10 cellular contexts compared by ENCODE assay signal in genomic region chr12:34625116-34625515, GRCh38.
A peak's percentile ranks its signal among the peaks of the same experiment; 100 is the strongest.
DNase-seq lines count a peak whose midpoint lies in the region; ATAC-seq and TF ChIP-seq lines count a peak whose summit lies in the region.
"Had no signal": no experiment of that assay in that cellular context is flagged by ENCODE, and none has a peak within 500 bp of the region (broad histone marks: within the 10 kb centered on the region; RNA-seq: fewer than 3 reads in every experiment).

No MANE protein-coding gene starts in this region.

- POLR2A ChIA-PET in PC-3 (lab: Charles Lee; ENCODE audit: unreplicated experiment) = no interaction called here

- H3K9ac ChIP-seq in DND-41 (ENCODE audit: low read depth, low read length) = no peak overlapping the region
- no peak overlapping the region for H3K9ac ChIP-seq in PC-3 (ENCODE audit: low read length)

- no peaks in the 10 kb centered on the region for H3K9me3 ChIP-seq in DND-41 (ENCODE audit: insufficient read depth, low read length, severe bottlenecking)
- no peaks in the 10 kb centered on the region for H3K9me3 ChIP-seq in PC-3 (ENCODE audit: low read length)
- peaks cover 5% of the 10 kb centered on the region; the same call in 1 of the 2 replicates for H3K9me3 ChIP-seq in iPS DF 6.9 (ENCODE audit: control insufficient read depth, insufficient read depth, low read length)
- no peaks in the 10 kb centered on the region for H3K9me3 ChIP-seq in testis
- H3K9me3 ChIP-seq: SJCRH30 had no signal

- H2AFZ ChIP-seq in DND-41 (ENCODE audit: low read depth, low read length) (no peak overlapping the region), PC-3 (ENCODE audit: low read length) (peak overlapping the region; percentile 28; the same call in 1 of the 2 replicates)

- H3K4me3 ChIP-seq in DND-41 (ENCODE audit: low read depth in 1 of 2, low read length in 2 of 2) (no peak overlapping the region), PC-3 (ENCODE audit: low read length) (no peak overlapping the region), iPS DF 6.9 (ENCODE audit: low read length) (no peak overlapping the region), testis (no peak overlapping the region)
- H3K4me3 ChIP-seq: SJCRH30, tibial nerve had no signal

- no TSS peak for BruUV-seq in PC-3 (replicated peaks; lab: Mats Ljungman, UMichigan)

- no peaks in the 10 kb centered on the region for H3K36me3 ChIP-seq in DND-41 (ENCODE audit: insufficient read depth, low read length)
- no peaks in the 10 kb centered on the region for H3K36me3 ChIP-seq in PC-3 (ENCODE audit: low read depth, low read length)
- no peaks in the 10 kb centered on the region for H3K36me3 ChIP-seq in iPS DF 6.9 (ENCODE audit: control insufficient read depth, insufficient read depth, low read length)
- H3K36me3 ChIP-seq in testis (ENCODE audit: low read depth, missing control alignments) = no peaks in the 10 kb centered on the region
- H3K36me3 ChIP-seq: SJCRH30, tibial nerve had no signal

- intact Hi-C loops in PC-3 (cut with micrococcal nuclease) = loop anchor here (1.0 to 10.0 kb wide), 5 partner anchors 270 to 587 kb away; no protein-coding TSS in a partner anchor
- intact Hi-C loops in testis (cut with DNase I; ENCODE audit: low total_unique reads) = no loop called here

- ATAC-seq in DND-41 (ENCODE audit: insufficient read depth, low read depth) = no peak
- ATAC-seq in PC-3 = peak; percentile 43; the same call in 1 of the 2 replicates
- no peak for ATAC-seq in GM18861 (IDR thresholded peaks at IDR 0.05; ENCODE audit: unreplicated experiment)
- no peak for ATAC-seq in HG02840 (IDR thresholded peaks at IDR 0.05; ENCODE audit: low FRiP score, unreplicated experiment)

- TF ChIP-seq POLR2A in testis (IDR thresholded peaks at IDR 0.05) = no peak

- CTCF ChIA-PET in PC-3 (lab: Charles Lee) = interaction anchor here (0.7 kb wide), 2 partner anchors 8 to 503 kb away, joined by 4 read pairs; no protein-coding TSS in a partner anchor

- no CpG with 5 or more reads among the region's 7 CpGs for WGBS in iPS DF 6.9 (ENCODE audit: insufficient coverage, insufficient read length)
- 17 to 29% methylated on average over 7 of the region's 7 CpGs for WGBS in testis, 2 donors

- H3K27me3 ChIP-seq in DND-41 (ENCODE audit: insufficient read depth, low read length, poor library complexity) = no peaks in the 10 kb centered on the region
- no peaks in the 10 kb centered on the region for H3K27me3 ChIP-seq in PC-3 (ENCODE audit: low read length)
- no peaks in the 10 kb centered on the region for H3K27me3 ChIP-seq in iPS DF 6.9 (ENCODE audit: control insufficient read depth, insufficient read depth, low read length)
- no peaks in the 10 kb centered on the region for H3K27me3 ChIP-seq in testis
- H3K27me3 ChIP-seq: SJCRH30, tibial nerve had no signal

- no peaks in the 10 kb centered on the region for H3F3A ChIP-seq in PC-3 (ENCODE audit: low read length, unreplicated experiment)

- DNase-seq in DND-41 (no peak), HT-29 (ENCODE audit: low spot score) (peak; percentile 50), PC-3 (peak; percentile 78), iPS DF 6.9 (ENCODE audit: low read depth, low spot score) (peak; percentile 1), testis (no peak), SKM-1 (lab: John Stamatoyannopoulos, UW; ENCODE audit: unreplicated experiment) (no peak)

- no peak overlapping the region for H3K27ac ChIP-seq in DND-41 (ENCODE audit: low read length)
- H3K27ac ChIP-seq in PC-3 (ENCODE audit: low read length) = no peak overlapping the region
- H3K27ac ChIP-seq in iPS DF 6.9 (ENCODE audit: low read length) = no peak overlapping the region
- no peak overlapping the region for H3K27ac ChIP-seq in testis
- H3K27ac ChIP-seq: SJCRH30, tibial nerve had no signal

- TF ChIP-seq CTCF in DND-41 (IDR thresholded peaks at IDR 0.05; ENCODE audit: borderline replicate concordance, extremely low read depth, low read length, poor library complexity, severe bottlenecking) (peak; percentile 62), PC-3 (conservative IDR thresholded peaks at IDR 0.05; ENCODE audit: low read depth, low read length) (peak; percentile 77), testis (IDR thresholded peaks at IDR 0.05) (peak in 1 of 3 experiments; percentile 24)

- no peaks in the 10 kb centered on the region for H3K9me2 ChIP-seq in PC-3 (replicated peaks; ENCODE audit: low read length)

- H3K4me1 ChIP-seq in DND-41 (ENCODE audit: insufficient read depth, low read length) (no peaks in the 10 kb centered on the region), PC-3 (ENCODE audit: insufficient read depth, low read length) (no peaks in the 10 kb centered on the region), iPS DF 6.9 (ENCODE audit: control insufficient read depth, insufficient read depth, low read length) (no peaks in the 10 kb centered on the region), testis (no peaks in the 10 kb centered on the region)
- H3K4me1 ChIP-seq: SJCRH30, tibial nerve had no signal

- no peaks in the 10 kb centered on the region for H3K79me2 ChIP-seq in DND-41 (ENCODE audit: insufficient read depth, low read length)
- no peaks in the 10 kb centered on the region for H3K79me2 ChIP-seq in PC-3 (ENCODE audit: low read length)

- no peak overlapping the region for H3K4me2 ChIP-seq in DND-41 (ENCODE audit: insufficient read depth, low read length)
- H3K4me2 ChIP-seq in PC-3 (ENCODE audit: low read length) = no peak overlapping the region

- H4K20me1 ChIP-seq in DND-41 (ENCODE audit: insufficient read depth, low read length) (no peaks in the 10 kb centered on the region), PC-3 (ENCODE audit: low read length) (no peaks in the 10 kb centered on the region)

Comparison
In these comparisons a context has a peak if more than half of its experiments do, and no peak if none do; other contexts are left out.
1. DNase-seq: peak in HT-29 (single experiment), PC-3 (single experiment) and iPS DF 6.9 (single experiment); none in DND-41 (single experiment), testis (single experiment) and SKM-1 (single experiment).